In the genomic region with DNA sequence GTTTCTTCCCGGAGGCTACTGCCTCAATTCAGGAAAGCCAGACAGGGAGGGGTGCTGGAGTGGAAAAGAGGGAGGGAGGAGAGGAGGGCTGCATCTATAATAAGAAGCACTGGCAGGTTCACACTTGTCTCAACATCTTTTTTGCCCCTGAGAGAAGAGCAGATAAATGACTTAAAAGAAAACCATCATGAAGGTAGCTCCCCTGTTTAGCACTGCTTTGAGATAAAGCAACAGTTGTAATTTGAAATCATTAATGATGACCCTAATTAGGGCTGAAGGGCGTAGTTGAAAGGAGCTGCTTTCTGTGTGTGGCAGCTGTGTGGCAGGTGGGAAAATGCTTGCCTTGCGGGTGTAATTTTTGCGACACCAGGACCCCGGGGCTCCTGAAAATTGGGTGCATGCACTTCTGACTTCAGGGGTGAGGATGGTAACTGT, we compare ENCODE assay signal across 8 cellular contexts.
DNase-seq lines count a peak whose midpoint lies in the region; ATAC-seq, FAIRE-seq and TF ChIP-seq lines count a peak whose summit lies in the region.

No MANE protein-coding gene starts in this region.

- peak overlapping the region; percentile 81 for H3K4me3 Mint-ChIP-seq in MCF 10A (ENCODE audit: unreplicated experiment)

- H3K27ac ChIP-seq in liver (ENCODE audit: low read depth in 1 of 2, low read length in 2 of 2): peak overlapping the region in 1 of 2 donors; percentile 87
- peak overlapping the region; percentile 91 for H3K27ac ChIP-seq in temporal lobe (ENCODE audit: low read depth, low read length)

- H3K36me3 Mint-ChIP-seq in MCF 10A (ENCODE audit: insufficient read depth, unreplicated experiment): peaks cover 6% of the 10 kb centered on the region

- no peaks in the 10 kb centered on the region for H3K36me3 ChIP-seq in liver (ENCODE audit: control insufficient read depth in 4 of 4, insufficient read depth in 3 of 4, low read depth in 1 of 4, low read length in 3 of 4)

- H3K9ac ChIP-seq in liver (ENCODE audit: low read depth in 1 of 2, low read length in 2 of 2): no peak overlapping the region

- H3K4me3 ChIP-seq in liver (ENCODE audit: low read depth in 1 of 3, low read length in 3 of 3): peak overlapping the region in 2 of 3 donors; percentile 44 to 85

- no peaks in the 10 kb centered on the region for H3K27me3 ChIP-seq in liver (ENCODE audit: control insufficient read depth in 4 of 4, insufficient read depth in 4 of 4, low read length in 3 of 4)

- DNase-seq in SHP77 (lab: John Stamatoyannopoulos, UW) (peak; percentile 23 to 30), SHP77 treated with DMSO at 0.1 percent for 48 hours (lab: John Stamatoyannopoulos, UW) (no peak), MCF 10A (ENCODE audit: unreplicated experiment) (no peak), GM19239 (ENCODE audit: insufficient read length, low spot score) (no peak)
- DNase-seq in stimulated activated CD4-positive, alpha-beta T cell treated with anti-CD3 and anti-CD28 coated beads, Interleukin-4, amount 100 ng/mL, for 24 hours: no peak

- H3K9me3 Mint-ChIP-seq in MCF 10A (ENCODE audit: unreplicated experiment): no peaks in the 10 kb centered on the region

- TF ChIP-seq CTCF in MCF 10A (IDR thresholded peaks at IDR 0.05; ENCODE audit: unreplicated experiment) (no peak), liver (IDR thresholded peaks at IDR 0.05; ENCODE audit: low read depth, low read length, missing input control) (no peak)

- POLR2A ChIA-PET in MCF 10A (lab: Yijun Ruan, JAX): interaction anchor here (0.6 to 10.3 kb wide), 9 partner anchors 9 to 130 kb away, joined by 3 to 212 read pairs (median 4); no protein-coding TSS in a partner anchor

- WGBS in liver: 79% methylated on average over 5 of the region's 5 CpGs

- H3K27ac Mint-ChIP-seq in MCF 10A (ENCODE audit: low read depth, unreplicated experiment): peak overlapping the region; percentile 85

- ATAC-seq in GM18858 (IDR thresholded peaks at IDR 0.05; ENCODE audit: unreplicated experiment): no peak

- CTCF ChIA-PET in MCF 10A (lab: Yijun Ruan, JAX): interaction anchor here (0.6 to 4.3 kb wide), 20 partner anchors 10 to 1106 kb away, joined by 3 to 61 read pairs (median 4); no protein-coding TSS in a partner anchor

- FAIRE-seq in GM19239 (lab: Jason Lieb, UNC): no peak

- no TSS peak for BruUV-seq in MCF 10A (replicated peaks; lab: Mats Ljungman, UMichigan)

- peaks cover 36% of the 10 kb centered on the region for H3K4me1 Mint-ChIP-seq in MCF 10A (ENCODE audit: insufficient read depth, unreplicated experiment)

- H3K4me1 ChIP-seq in liver (ENCODE audit: control insufficient read depth in 4 of 4, insufficient read depth in 4 of 4, low read length in 3 of 4): peaks cover 1 to 42% (median 25%) of the 10 kb centered on the region in 4 donors

- no peaks in the 10 kb centered on the region for H3K9me3 ChIP-seq in liver (ENCODE audit: control insufficient read depth in 4 of 4, low read length in 3 of 4)

- no peak for TF ChIP-seq RAD21 in liver (IDR thresholded peaks at IDR 0.05)

- no peaks in the 10 kb centered on the region for H3K27me3 Mint-ChIP-seq in MCF 10A (ENCODE audit: insufficient read depth, unreplicated experiment)

- intact Hi-C loops in MCF 10A (cut with micrococcal nuclease): loop anchor here (1.0 to 2.0 kb wide), 4 partner anchors 21 to 503 kb away; no protein-coding TSS in a partner anchor

TF ChIP-seq in liver, 16 proteins besides CTCF, POLR2A, EP300 and RAD21:
- TF ChIP-seq, protein P1, sequence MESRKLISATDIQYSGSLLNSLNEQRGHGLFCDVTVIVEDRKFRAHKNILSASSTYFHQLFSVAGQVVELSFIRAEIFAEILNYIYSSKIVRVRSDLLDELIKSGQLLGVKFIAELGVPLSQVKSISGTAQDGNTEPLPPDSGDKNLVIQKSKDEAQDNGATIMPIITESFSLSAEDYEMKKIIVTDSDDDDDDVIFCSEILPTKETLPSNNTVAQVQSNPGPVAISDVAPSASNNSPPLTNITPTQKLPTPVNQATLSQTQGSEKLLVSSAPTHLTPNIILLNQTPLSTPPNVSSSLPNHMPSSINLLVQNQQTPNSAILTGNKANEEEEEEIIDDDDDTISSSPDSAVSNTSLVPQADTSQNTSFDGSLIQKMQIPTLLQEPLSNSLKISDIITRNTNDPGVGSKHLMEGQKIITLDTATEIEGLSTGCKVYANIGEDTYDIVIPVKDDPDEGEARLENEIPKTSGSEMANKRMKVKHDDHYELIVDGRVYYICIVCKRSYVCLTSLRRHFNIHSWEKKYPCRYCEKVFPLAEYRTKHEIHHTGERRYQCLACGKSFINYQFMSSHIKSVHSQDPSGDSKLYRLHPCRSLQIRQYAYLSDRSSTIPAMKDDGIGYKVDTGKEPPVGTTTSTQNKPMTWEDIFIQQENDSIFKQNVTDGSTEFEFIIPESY (IDR thresholded peaks at IDR 0.05): no peak
- TF ChIP-seq FOXA2 (IDR thresholded peaks at IDR 0.05) (no peak), FOXA1 (IDR thresholded peaks at IDR 0.05) (no peak), SP1 (IDR thresholded peaks at IDR 0.05) (no peak), TAF1 (conservative IDR thresholded peaks at IDR 0.05) (no peak), EGR1 (IDR thresholded peaks at IDR 0.05; ENCODE audit: low read depth in 2 of 2) (no peak), RXRA (IDR thresholded peaks at IDR 0.05) (no peak), HNF4G (IDR thresholded peaks at IDR 0.05) (no peak), HNF4A (conservative IDR thresholded peaks at IDR 0.05) (no peak), GABPA (IDR thresholded peaks at IDR 0.05 in 1 of 2, conservative IDR thresholded peaks at IDR 0.05 in 1 of 2) (no peak), JUND (IDR thresholded peaks at IDR 0.05) (no peak), YY1 (IDR thresholded peaks at IDR 0.05) (no peak), NR2F2 (IDR thresholded peaks at IDR 0.05) (no peak)
- TF ChIP-seq, protein P2, sequence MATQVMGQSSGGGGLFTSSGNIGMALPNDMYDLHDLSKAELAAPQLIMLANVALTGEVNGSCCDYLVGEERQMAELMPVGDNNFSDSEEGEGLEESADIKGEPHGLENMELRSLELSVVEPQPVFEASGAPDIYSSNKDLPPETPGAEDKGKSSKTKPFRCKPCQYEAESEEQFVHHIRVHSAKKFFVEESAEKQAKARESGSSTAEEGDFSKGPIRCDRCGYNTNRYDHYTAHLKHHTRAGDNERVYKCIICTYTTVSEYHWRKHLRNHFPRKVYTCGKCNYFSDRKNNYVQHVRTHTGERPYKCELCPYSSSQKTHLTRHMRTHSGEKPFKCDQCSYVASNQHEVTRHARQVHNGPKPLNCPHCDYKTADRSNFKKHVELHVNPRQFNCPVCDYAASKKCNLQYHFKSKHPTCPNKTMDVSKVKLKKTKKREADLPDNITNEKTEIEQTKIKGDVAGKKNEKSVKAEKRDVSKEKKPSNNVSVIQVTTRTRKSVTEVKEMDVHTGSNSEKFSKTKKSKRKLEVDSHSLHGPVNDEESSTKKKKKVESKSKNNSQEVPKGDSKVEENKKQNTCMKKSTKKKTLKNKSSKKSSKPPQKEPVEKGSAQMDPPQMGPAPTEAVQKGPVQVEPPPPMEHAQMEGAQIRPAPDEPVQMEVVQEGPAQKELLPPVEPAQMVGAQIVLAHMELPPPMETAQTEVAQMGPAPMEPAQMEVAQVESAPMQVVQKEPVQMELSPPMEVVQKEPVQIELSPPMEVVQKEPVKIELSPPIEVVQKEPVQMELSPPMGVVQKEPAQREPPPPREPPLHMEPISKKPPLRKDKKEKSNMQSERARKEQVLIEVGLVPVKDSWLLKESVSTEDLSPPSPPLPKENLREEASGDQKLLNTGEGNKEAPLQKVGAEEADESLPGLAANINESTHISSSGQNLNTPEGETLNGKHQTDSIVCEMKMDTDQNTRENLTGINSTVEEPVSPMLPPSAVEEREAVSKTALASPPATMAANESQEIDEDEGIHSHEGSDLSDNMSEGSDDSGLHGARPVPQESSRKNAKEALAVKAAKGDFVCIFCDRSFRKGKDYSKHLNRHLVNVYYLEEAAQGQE (IDR thresholded peaks at IDR 0.05): no peak
- TF ChIP-seq, protein P3, sequence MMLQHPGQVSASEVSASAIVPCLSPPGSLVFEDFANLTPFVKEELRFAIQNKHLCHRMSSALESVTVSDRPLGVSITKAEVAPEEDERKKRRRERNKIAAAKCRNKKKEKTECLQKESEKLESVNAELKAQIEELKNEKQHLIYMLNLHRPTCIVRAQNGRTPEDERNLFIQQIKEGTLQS (IDR thresholded peaks at IDR 0.05): no peak
- TF ChIP-seq, protein P4, sequence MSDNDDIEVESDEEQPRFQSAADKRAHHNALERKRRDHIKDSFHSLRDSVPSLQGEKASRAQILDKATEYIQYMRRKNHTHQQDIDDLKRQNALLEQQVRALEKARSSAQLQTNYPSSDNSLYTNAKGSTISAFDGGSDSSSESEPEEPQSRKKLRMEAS (IDR thresholded peaks at IDR 0.05): no peak

Comparison
In these comparisons a context has a peak if more than half of its experiments do, and no peak if none do; other contexts are left out.
1. DNase-seq: peak in SHP77 (2 of 2); none in SHP77 treated with DMSO at 0.1 percent for 48 hours (single experiment), MCF 10A (single experiment), stimulated activated CD4-positive, alpha-beta T cell treated with anti-CD3 and anti-CD28 coated beads, Interleukin-4, amount 100 ng/mL, for 24 hours (single experiment) and GM19239 (single experiment).